ENCODE assay signal across 25 cellular contexts in the genomic region with DNA sequence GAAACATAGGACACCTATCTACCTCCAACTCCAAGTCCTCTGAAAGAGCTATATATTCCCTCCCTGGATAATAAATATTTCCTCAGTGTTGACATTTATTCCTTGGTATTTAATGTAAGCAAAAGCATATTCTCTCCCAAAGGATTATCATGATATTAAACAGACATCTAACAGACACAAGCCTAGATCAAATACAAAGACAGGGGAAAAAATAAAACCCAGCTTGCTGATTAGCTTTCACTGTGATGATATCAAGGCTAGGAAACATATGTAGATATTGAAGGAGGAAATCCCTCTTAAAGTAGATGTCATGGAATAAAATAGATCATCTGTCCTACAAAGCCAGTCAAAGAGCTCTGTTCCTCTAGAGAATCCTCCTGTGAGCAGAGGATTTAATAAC.
"Had no signal": no experiment of that assay in that cellular context is flagged by ENCODE, and none has a peak within 500 bp of the region (broad histone marks: within the 10 kb centered on the region; RNA-seq: fewer than 3 reads in every experiment).

No MANE protein-coding gene starts in this region.

- H3K79me2 ChIP-seq: hepatocyte had no signal

- H3K36me3 ChIP-seq: esophagus muscularis mucosa, esophagus squamous epithelium, gastrocnemius medialis, gastroesophageal sphincter, heart left ventricle, heart right ventricle had no signal

- H3K4me2 ChIP-seq: hepatocyte had no signal

- H3K27me3 ChIP-seq: dorsolateral prefrontal cortex, esophagus muscularis mucosa, esophagus squamous epithelium, foreskin keratinocyte, gastrocnemius medialis, gastroesophageal sphincter, heart left ventricle, heart right ventricle, hepatocyte had no signal

- H3K9me3 ChIP-seq: esophagus muscularis mucosa, esophagus squamous epithelium, gastrocnemius medialis, gastroesophageal sphincter, heart left ventricle had no signal

- H3K27ac ChIP-seq: coronary artery, dorsolateral prefrontal cortex, epithelial cell of prostate, esophagus muscularis mucosa, esophagus squamous epithelium, foreskin keratinocyte, gastrocnemius medialis, gastroesophageal sphincter, heart left ventricle, heart right ventricle, hepatocyte had no signal

- DNase-seq: cortex of kidney; dermis blood vessel endothelial cell; dorsolateral prefrontal cortex; effector CD4-positive, alpha-beta T cell; effector CD8-positive, alpha-beta T cell; effector memory CD4-positive, alpha-beta T cell; effector memory CD8-positive, alpha-beta T cell; endodermal cell; erythroblast; esophagus squamous epithelium; foreskin fibroblast; foreskin keratinocyte; foreskin melanocyte; gastrocnemius medialis; glutamatergic neuron; head of caudate nucleus; heart left ventricle; heart right ventricle; hippocampal formation had no signal

- H3K4me1 ChIP-seq: esophagus muscularis mucosa, esophagus squamous epithelium, foreskin keratinocyte, gastrocnemius medialis, gastroesophageal sphincter had no signal

- H2AFZ ChIP-seq: hepatocyte had no signal

- H3K4me3 ChIP-seq: coronary artery, dorsolateral prefrontal cortex, esophagus muscularis mucosa, esophagus squamous epithelium, gastrocnemius medialis, gastroesophageal sphincter, heart left ventricle, heart right ventricle, hepatocyte had no signal

- ATAC-seq: effector memory CD8-positive, alpha-beta T cell; esophagus mucosa; foreskin keratinocyte; gastrocnemius medialis; gastroesophageal sphincter; heart left ventricle; heart right ventricle had no signal
